Comparison of ENCODE assay signal across 8 cellular contexts in genomic region chr2:161522796-161523195, GRCh38.
"Had no signal": no experiment of that assay in that cellular context is flagged by ENCODE, and none has a peak within 500 bp of the region (broad histone marks: within the 10 kb centered on the region; RNA-seq: fewer than 3 reads in every experiment).

No MANE protein-coding gene starts in this region.

- ATAC-seq: GM12878 had no signal

- DNase-seq: GDM1, GF-D8 had no signal

- FAIRE-seq: G401.6, GM12878, GM12891, GM12892, GM18507, GM19239 had no signal

- H3K4me3 ChIP-seq: GM12878 had no signal
